In the genomic region with DNA sequence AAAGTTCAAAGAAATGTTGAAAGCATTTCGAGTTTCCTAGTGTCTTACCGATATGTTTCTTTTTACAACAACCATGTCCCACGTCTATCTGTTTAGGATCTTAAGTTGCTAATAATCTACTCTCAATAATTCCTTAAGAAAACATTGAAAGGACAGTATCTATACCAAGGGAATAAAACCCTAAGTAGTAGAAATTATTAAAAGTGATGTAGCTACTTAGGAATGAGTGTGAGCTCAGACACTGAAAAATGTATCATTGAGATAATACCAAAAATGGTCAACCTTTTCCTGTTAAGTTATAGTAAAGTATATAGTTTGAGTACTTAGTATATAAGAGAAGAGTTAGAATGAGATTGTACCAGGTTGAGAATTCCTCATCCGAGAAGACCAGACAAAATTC, we compare ENCODE assay signal across 18 cellular contexts.
DNase-seq lines count a peak whose midpoint lies in the region; ATAC-seq and TF ChIP-seq lines count a peak whose summit lies in the region.
"Had no signal": no experiment of that assay in that cellular context is flagged by ENCODE, and none has a peak within 500 bp of the region (broad histone marks: within the 10 kb centered on the region; RNA-seq: fewer than 3 reads in every experiment).

No MANE protein-coding gene starts in this region.

- H3K4me2 ChIP-seq in GM23248 (ENCODE audit: unreplicated experiment) = no peak overlapping the region
- H3K4me2 ChIP-seq: A549 had no signal

- no peak for TF ChIP-seq CTCF in astrocyte of the spinal cord (IDR thresholded peaks at IDR 0.05; ENCODE audit: low read depth, low read length)
- no peak for TF ChIP-seq CTCF in fibroblast of the aortic adventitia (IDR thresholded peaks at IDR 0.05; ENCODE audit: insufficient read depth, low read length)
- no peak for TF ChIP-seq CTCF in osteocyte (IDR thresholded peaks at IDR 0.05)

- in situ Hi-C loops in GM23248 (cut with MboI) = no loop called here
- in situ Hi-C loops in astrocyte of the spinal cord (cut with HindIII; ENCODE audit: low sequenced_read_pairs) = no loop called here

- H3K36me3 ChIP-seq in GM23248 (ENCODE audit: low read depth) = no peaks in the 10 kb centered on the region
- H3K36me3 ChIP-seq: Peyer's patch had no signal

- no peaks in the 10 kb centered on the region for H3K79me2 ChIP-seq in GM23248 (ENCODE audit: insufficient read depth)

- H3K27me3 Mint-ChIP-seq in osteocyte (ENCODE audit: unreplicated experiment) = no peaks in the 10 kb centered on the region

- no peak overlapping the region for H3K4me3 Mint-ChIP-seq in osteocyte (ENCODE audit: unreplicated experiment)
- H3K4me3 Mint-ChIP-seq: CD14-positive monocyte, HFFc6 had no signal

- 57 to 66% methylated on average over 4 of the region's 4 CpGs for WGBS in GM23248 (ENCODE audit: low coverage in 1 of 2, low lambda C conversion rate in 2 of 2, missing lambda C conversion rate in 2 of 2), 2 experiments

- H3F3A ChIP-seq in GM23248 (ENCODE audit: insufficient read depth) = peaks cover 10% of the 10 kb centered on the region; the same call in 1 of the 2 replicates

- peak; percentile 22 for DNase-seq in GM23248
- DNase-seq in astrocyte of the spinal cord (ENCODE audit: low read depth, low spot score) = peak; percentile 43
- peak; percentile 28 for DNase-seq in fibroblast of the aortic adventitia (ENCODE audit: low read depth)
- no peak for DNase-seq in osteocyte (ENCODE audit: extremely low spot score, unreplicated experiment)
- no peak for DNase-seq in MV-4-11 (lab: John Stamatoyannopoulos, UW)
- DNase-seq: Caco-2, GDM1, HFFc6, KG1, NCI-H1092 treated with DMSO at 0.1 percent for 48 hours, NCI-H187, NCI-H446 treated with DMSO at 0.1 percent for 48 hours, Peyer's patch, SHP77 treated with DMSO at 0.1 percent for 48 hours had no signal

- no peak overlapping the region for H3K9ac ChIP-seq in GM23248

- H2AFZ ChIP-seq in GM23248 = no peak overlapping the region

- no peak overlapping the region for H3K27ac ChIP-seq in GM23248
- H3K27ac ChIP-seq: A549, Peyer's patch had no signal

- H3K4me1 ChIP-seq in GM23248 (ENCODE audit: insufficient read depth) = peaks cover 28% of the 10 kb centered on the region
- H3K4me1 ChIP-seq: A549, Peyer's patch had no signal

- H4K20me1 ChIP-seq in GM23248 (ENCODE audit: insufficient read depth) = no peaks in the 10 kb centered on the region

- H3K9me2 ChIP-seq in GM23248 (ENCODE audit: insufficient read depth) = no peaks in the 10 kb centered on the region

- H3K4me3 ChIP-seq in GM23248 (no peak overlapping the region), astrocyte of the spinal cord (ENCODE audit: low read depth, low read length) (no peak overlapping the region), fibroblast of the aortic adventitia (ENCODE audit: low read depth, low read length) (no peak overlapping the region)
- H3K4me3 ChIP-seq: A549, Peyer's patch had no signal

- H3K27me3 ChIP-seq in GM23248 (replicated peaks; ENCODE audit: insufficient read depth) = no peaks in the 10 kb centered on the region
- H3K27me3 ChIP-seq: Peyer's patch had no signal

- H3K36me3 Mint-ChIP-seq in osteocyte (ENCODE audit: unreplicated experiment) = peaks cover 22% of the 10 kb centered on the region

- no peak for ATAC-seq in GM19463 (IDR thresholded peaks at IDR 0.05; ENCODE audit: unreplicated experiment)
- ATAC-seq in HG02571 (IDR thresholded peaks at IDR 0.05; ENCODE audit: unreplicated experiment) = no peak
- ATAC-seq: A549 had no signal

- peaks cover 67% of the 10 kb centered on the region for H3K4me1 Mint-ChIP-seq in osteocyte (ENCODE audit: unreplicated experiment)

- no peaks in the 10 kb centered on the region for H3K9me3 ChIP-seq in GM23248 (ENCODE audit: low read depth)
- H3K9me3 ChIP-seq: A549, Caco-2, Peyer's patch had no signal

- H3K27ac Mint-ChIP-seq in osteocyte (ENCODE audit: unreplicated experiment) = peak overlapping the region; percentile 71
- H3K27ac Mint-ChIP-seq: CD14-positive monocyte, HFFc6 had no signal

- peaks cover 9% of the 10 kb centered on the region for H3K9me3 Mint-ChIP-seq in osteocyte (ENCODE audit: unreplicated experiment)
- H3K9me3 Mint-ChIP-seq: CD14-positive monocyte had no signal

Comparison
In these comparisons a context has a peak if more than half of its experiments do, and no peak if none do; other contexts are left out.
1. DNase-seq: peak in GM23248 (single experiment), astrocyte of the spinal cord (single experiment) and fibroblast of the aortic adventitia (single experiment); none in osteocyte (single experiment) and MV-4-11 (single experiment).